23 cellular contexts compared by ENCODE assay signal in the genomic region with DNA sequence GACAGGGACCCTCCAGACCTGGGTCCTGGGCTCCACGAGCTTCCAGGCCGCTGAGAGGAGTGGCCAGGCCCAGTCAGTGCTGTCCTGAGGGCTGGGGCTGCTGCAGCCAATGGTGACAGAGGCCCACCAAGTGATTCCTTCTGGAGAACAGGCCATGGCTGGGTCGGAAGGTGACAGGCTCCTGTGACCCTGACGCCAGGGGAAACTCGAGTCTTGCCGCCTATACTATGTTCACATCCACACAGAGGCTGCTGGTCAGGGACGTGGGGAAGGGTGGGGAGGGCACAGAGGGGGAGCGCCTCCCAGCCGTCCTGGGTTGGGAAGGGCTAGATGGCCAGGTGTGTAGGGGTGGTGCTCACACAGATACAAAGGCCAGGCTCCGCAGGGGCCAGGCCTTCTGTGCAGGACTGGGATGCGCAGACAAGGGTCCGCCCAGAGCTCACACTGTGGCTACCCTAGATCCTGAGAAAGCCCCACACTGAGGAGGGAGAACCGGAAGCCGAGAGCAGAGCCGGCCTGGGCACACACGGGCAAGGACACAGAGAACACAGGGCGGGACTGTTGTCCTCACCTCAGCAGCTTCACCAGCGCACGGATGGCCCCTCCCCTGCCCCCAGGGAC.
DNase-seq lines count a peak whose midpoint lies in the region; ATAC-seq and TF ChIP-seq lines count a peak whose summit lies in the region.
"Had no signal": no experiment of that assay in that cellular context is flagged by ENCODE, and none has a peak within 500 bp of the region (broad histone marks: within the 10 kb centered on the region; RNA-seq: fewer than 3 reads in every experiment).

No MANE protein-coding gene starts in this region.

- ATAC-seq in stimulated activated naive CD8-positive, alpha-beta T cell treated with anti-CD3 and anti-CD28 coated beads, Interleukin-15, amount 100 ng/mL, for 72 hours: no peak
- ATAC-seq: A549; body of pancreas; effector memory CD8-positive, alpha-beta T cell; pancreas had no signal

- CTCF ChIA-PET in activated naive CD4-positive, alpha-beta T cell treated with anti-CD3 and anti-CD28 coated beads, Interleukin-2, amount 10 ng/mL, durations not matched to agents 7 days and 5 days (lab: Charles Lee): no interaction called here

- peak; percentile 11 for DNase-seq in activated naive CD4-positive, alpha-beta T cell treated with anti-CD3 and anti-CD28 coated beads, Interleukin-2, amount 10 ng/mL, durations not matched to agents 7 days and 5 days
- no peak for DNase-seq in activated naive CD4-positive, alpha-beta T cell treated with Interleukin-2 at 50 U/mL for 16 hours
- DNase-seq in glutamatergic neuron (peak; percentile 10), posterior vena cava (ENCODE audit: low spot score) (peak; percentile 60), NCI-H510A (lab: John Stamatoyannopoulos, UW) (no peak), mesothelial cell of epicardium (ENCODE audit: low spot score in 2 of 2, unreplicated experiment in 2 of 2) (no peak), NCI-H1417 treated with DMSO at 0.1 percent for 48 hours (lab: John Stamatoyannopoulos, UW) (no peak)
- DNase-seq in stimulated activated naive CD8-positive, alpha-beta T cell treated with anti-CD3 and anti-CD28 coated beads, Interleukin-15, amount 100 ng/mL, for 72 hours: no peak
- DNase-seq: activated CD4-positive, alpha-beta T cell treated with anti-CD3 and anti-CD28 coated beads for 4 hours; activated naive CD8-positive, alpha-beta T cell treated with anti-CD3 and anti-CD28 coated beads for 36 hours; BE2C; body of pancreas; effector memory CD8-positive, alpha-beta T cell; gastrocnemius medialis; naive B cell; NCI-H1105; NCI-H2081 treated with DMSO at 0.1 percent for 48 hours; right lobe of liver; Right ventricle myocardium superior had no signal

- H3K27ac Mint-ChIP-seq in activated naive CD4-positive, alpha-beta T cell treated with anti-CD3 and anti-CD28 coated beads, Interleukin-2, amount 10 ng/mL, durations not matched to agents 7 days and 5 days: no peak overlapping the region
- H3K27ac Mint-ChIP-seq in glutamatergic neuron (ENCODE audit: unreplicated experiment) (no peak overlapping the region), mesothelial cell of epicardium (no peak overlapping the region)
- peak overlapping the region in 1 of 2 donors; percentile 52 for H3K27ac Mint-ChIP-seq in stimulated activated naive CD8-positive, alpha-beta T cell treated with anti-CD3 and anti-CD28 coated beads, Interleukin-15, amount 100 ng/mL, for 72 hours
- H3K27ac Mint-ChIP-seq: activated naive CD8-positive, alpha-beta T cell treated with anti-CD3 and anti-CD28 coated beads for 36 hours; activated T-helper 1 cell treated with anti-CD3 and anti-CD28 coated beads, Interleukin-12 subunit alpha, Interleukin-12 subunit beta, Interleukin-2, Interleukin-4 antibody, amounts not matched to agents 30 ng/mL and 10 ng/mL and 1 ng/mL, durations not matched to agents 14 hours and 24 hours and 36 hours; effector memory CD8-positive, alpha-beta T cell; memory B cell; naive B cell had no signal

- TF ChIP-seq CTCF in glutamatergic neuron (IDR thresholded peaks at IDR 0.05; ENCODE audit: partially characterized antibody, unreplicated experiment) (no peak), mesothelial cell of epicardium (IDR thresholded peaks at IDR 0.05; ENCODE audit: unreplicated experiment) (no peak)

- H3K4me3 Mint-ChIP-seq in activated naive CD4-positive, alpha-beta T cell treated with anti-CD3 and anti-CD28 coated beads, Interleukin-2, amount 10 ng/mL, durations not matched to agents 7 days and 5 days: no peak overlapping the region
- H3K4me3 Mint-ChIP-seq in glutamatergic neuron (ENCODE audit: unreplicated experiment) (no peak overlapping the region), mesothelial cell of epicardium (no peak overlapping the region)
- H3K4me3 Mint-ChIP-seq in stimulated activated naive CD8-positive, alpha-beta T cell treated with anti-CD3 and anti-CD28 coated beads, Interleukin-15, amount 100 ng/mL, for 72 hours: no peak overlapping the region
- H3K4me3 Mint-ChIP-seq: activated naive CD8-positive, alpha-beta T cell treated with anti-CD3 and anti-CD28 coated beads for 36 hours; activated T-helper 1 cell treated with anti-CD3 and anti-CD28 coated beads, Interleukin-12 subunit alpha, Interleukin-12 subunit beta, Interleukin-2, Interleukin-4 antibody, amounts not matched to agents 30 ng/mL and 10 ng/mL and 1 ng/mL, durations not matched to agents 14 hours and 24 hours and 36 hours; effector memory CD8-positive, alpha-beta T cell; memory B cell; naive B cell had no signal

- no peaks in the 10 kb centered on the region for H3K4me1 Mint-ChIP-seq in activated naive CD4-positive, alpha-beta T cell treated with anti-CD3 and anti-CD28 coated beads, Interleukin-2, amount 10 ng/mL, durations not matched to agents 7 days and 5 days
- no peaks in the 10 kb centered on the region for H3K4me1 Mint-ChIP-seq in glutamatergic neuron (ENCODE audit: low read depth, unreplicated experiment)
- peaks cover 23% of the 10 kb centered on the region for H3K4me1 Mint-ChIP-seq in mesothelial cell of epicardium
- H3K4me1 Mint-ChIP-seq in stimulated activated naive CD8-positive, alpha-beta T cell treated with anti-CD3 and anti-CD28 coated beads, Interleukin-15, amount 100 ng/mL, for 72 hours: no peaks in the 10 kb centered on the region
- H3K4me1 Mint-ChIP-seq: activated naive CD8-positive, alpha-beta T cell treated with anti-CD3 and anti-CD28 coated beads for 36 hours; memory B cell; naive B cell had no signal

- H3K36me3 Mint-ChIP-seq in activated naive CD4-positive, alpha-beta T cell treated with anti-CD3 and anti-CD28 coated beads, Interleukin-2, amount 10 ng/mL, durations not matched to agents 7 days and 5 days: no peaks in the 10 kb centered on the region
- H3K36me3 Mint-ChIP-seq in glutamatergic neuron (ENCODE audit: unreplicated experiment): peaks cover 6% of the 10 kb centered on the region
- H3K36me3 Mint-ChIP-seq in mesothelial cell of epicardium: peaks cover 2% of the 10 kb centered on the region
- H3K36me3 Mint-ChIP-seq: activated naive CD8-positive, alpha-beta T cell treated with anti-CD3 and anti-CD28 coated beads for 36 hours; memory B cell; naive B cell had no signal

- peaks cover 19% of the 10 kb centered on the region for H3K27me3 Mint-ChIP-seq in activated naive CD4-positive, alpha-beta T cell treated with anti-CD3 and anti-CD28 coated beads, Interleukin-2, amount 10 ng/mL, durations not matched to agents 7 days and 5 days
- H3K27me3 Mint-ChIP-seq in glutamatergic neuron (ENCODE audit: unreplicated experiment): peaks cover 2% of the 10 kb centered on the region
- no peaks in the 10 kb centered on the region for H3K27me3 Mint-ChIP-seq in mesothelial cell of epicardium (ENCODE audit: low read depth)
- H3K27me3 Mint-ChIP-seq in stimulated activated naive CD8-positive, alpha-beta T cell treated with anti-CD3 and anti-CD28 coated beads, Interleukin-15, amount 100 ng/mL, for 72 hours: peaks cover 27% of the 10 kb centered on the region

- H3K9me3 Mint-ChIP-seq in activated naive CD4-positive, alpha-beta T cell treated with anti-CD3 and anti-CD28 coated beads, Interleukin-2, amount 10 ng/mL, durations not matched to agents 7 days and 5 days: no peaks in the 10 kb centered on the region
- no peaks in the 10 kb centered on the region for H3K9me3 Mint-ChIP-seq in glutamatergic neuron (ENCODE audit: unreplicated experiment)
- H3K9me3 Mint-ChIP-seq in mesothelial cell of epicardium: no peaks in the 10 kb centered on the region
- H3K9me3 Mint-ChIP-seq in stimulated activated naive CD8-positive, alpha-beta T cell treated with anti-CD3 and anti-CD28 coated beads, Interleukin-15, amount 100 ng/mL, for 72 hours: peaks cover 0 to 15% of the 10 kb centered on the region in 2 donors
- H3K9me3 Mint-ChIP-seq: activated naive CD8-positive, alpha-beta T cell treated with anti-CD3 and anti-CD28 coated beads for 36 hours; activated T-helper 1 cell treated with anti-CD3 and anti-CD28 coated beads, Interleukin-12 subunit alpha, Interleukin-12 subunit beta, Interleukin-2, Interleukin-4 antibody, amounts not matched to agents 30 ng/mL and 10 ng/mL and 1 ng/mL, durations not matched to agents 14 hours and 24 hours and 36 hours; effector memory CD8-positive, alpha-beta T cell had no signal

- intact Hi-C loops in posterior vena cava (cut with DNase I): loop anchor here in 1 of 2 donors (5.0 kb wide), 1 partner anchor 36 kb away; no protein-coding TSS in a partner anchor

Comparison
In these comparisons a context has a peak if more than half of its experiments do, and no peak if none do; other contexts are left out.
1. DNase-seq: peak in activated naive CD4-positive, alpha-beta T cell treated with anti-CD3 and anti-CD28 coated beads, Interleukin-2, amount 10 ng/mL, durations not matched to agents 7 days and 5 days (single experiment), glutamatergic neuron (single experiment) and posterior vena cava (single experiment); none in activated naive CD4-positive, alpha-beta T cell treated with Interleukin-2 at 50 U/mL for 16 hours (single experiment), NCI-H510A (single experiment), mesothelial cell of epicardium (0 of 2), NCI-H1417 treated with DMSO at 0.1 percent for 48 hours (single experiment) and stimulated activated naive CD8-positive, alpha-beta T cell treated with anti-CD3 and anti-CD28 coated beads, Interleukin-15, amount 100 ng/mL, for 72 hours (0 of 2).